In genomic region chr12:120357104-120357503, GRCh38 we compare ENCODE assay signal across 1 cellular context.
TF ChIP-seq lines count a peak whose summit lies in the region.

No MANE protein-coding gene starts in this region.

TF ChIP-seq in SK-N-SH treated with all-trans-retinoic acid at 6 μM for 48 hours, 23 proteins besides CTCF, POLR2A, EP300 and RAD21 (continued from another document):
- TF ChIP-seq, protein P1, sequence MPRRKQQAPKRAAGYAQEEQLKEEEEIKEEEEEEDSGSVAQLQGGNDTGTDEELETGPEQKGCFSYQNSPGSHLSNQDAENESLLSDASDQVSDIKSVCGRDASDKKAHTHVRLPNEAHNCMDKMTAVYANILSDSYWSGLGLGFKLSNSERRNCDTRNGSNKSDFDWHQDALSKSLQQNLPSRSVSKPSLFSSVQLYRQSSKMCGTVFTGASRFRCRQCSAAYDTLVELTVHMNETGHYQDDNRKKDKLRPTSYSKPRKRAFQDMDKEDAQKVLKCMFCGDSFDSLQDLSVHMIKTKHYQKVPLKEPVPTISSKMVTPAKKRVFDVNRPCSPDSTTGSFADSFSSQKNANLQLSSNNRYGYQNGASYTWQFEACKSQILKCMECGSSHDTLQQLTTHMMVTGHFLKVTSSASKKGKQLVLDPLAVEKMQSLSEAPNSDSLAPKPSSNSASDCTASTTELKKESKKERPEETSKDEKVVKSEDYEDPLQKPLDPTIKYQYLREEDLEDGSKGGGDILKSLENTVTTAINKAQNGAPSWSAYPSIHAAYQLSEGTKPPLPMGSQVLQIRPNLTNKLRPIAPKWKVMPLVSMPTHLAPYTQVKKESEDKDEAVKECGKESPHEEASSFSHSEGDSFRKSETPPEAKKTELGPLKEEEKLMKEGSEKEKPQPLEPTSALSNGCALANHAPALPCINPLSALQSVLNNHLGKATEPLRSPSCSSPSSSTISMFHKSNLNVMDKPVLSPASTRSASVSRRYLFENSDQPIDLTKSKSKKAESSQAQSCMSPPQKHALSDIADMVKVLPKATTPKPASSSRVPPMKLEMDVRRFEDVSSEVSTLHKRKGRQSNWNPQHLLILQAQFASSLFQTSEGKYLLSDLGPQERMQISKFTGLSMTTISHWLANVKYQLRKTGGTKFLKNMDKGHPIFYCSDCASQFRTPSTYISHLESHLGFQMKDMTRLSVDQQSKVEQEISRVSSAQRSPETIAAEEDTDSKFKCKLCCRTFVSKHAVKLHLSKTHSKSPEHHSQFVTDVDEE (CRISPR knock-in tag; IDR thresholded peaks at IDR 0.05), result no peak
- no peak for TF ChIP-seq ZNF70 (CRISPR knock-in tag; IDR thresholded peaks at IDR 0.05)
- no peak for TF ChIP-seq ZNF8 (CRISPR knock-in tag; IDR thresholded peaks at IDR 0.05)
- TF ChIP-seq, protein P2, sequence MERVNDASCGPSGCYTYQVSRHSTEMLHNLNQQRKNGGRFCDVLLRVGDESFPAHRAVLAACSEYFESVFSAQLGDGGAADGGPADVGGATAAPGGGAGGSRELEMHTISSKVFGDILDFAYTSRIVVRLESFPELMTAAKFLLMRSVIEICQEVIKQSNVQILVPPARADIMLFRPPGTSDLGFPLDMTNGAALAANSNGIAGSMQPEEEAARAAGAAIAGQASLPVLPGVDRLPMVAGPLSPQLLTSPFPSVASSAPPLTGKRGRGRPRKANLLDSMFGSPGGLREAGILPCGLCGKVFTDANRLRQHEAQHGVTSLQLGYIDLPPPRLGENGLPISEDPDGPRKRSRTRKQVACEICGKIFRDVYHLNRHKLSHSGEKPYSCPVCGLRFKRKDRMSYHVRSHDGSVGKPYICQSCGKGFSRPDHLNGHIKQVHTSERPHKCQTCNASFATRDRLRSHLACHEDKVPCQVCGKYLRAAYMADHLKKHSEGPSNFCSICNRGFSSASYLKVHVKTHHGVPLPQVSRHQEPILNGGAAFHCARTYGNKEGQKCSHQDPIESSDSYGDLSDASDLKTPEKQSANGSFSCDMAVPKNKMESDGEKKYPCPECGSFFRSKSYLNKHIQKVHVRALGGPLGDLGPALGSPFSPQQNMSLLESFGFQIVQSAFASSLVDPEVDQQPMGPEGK (CRISPR knock-in tag; IDR thresholded peaks at IDR 0.05; ENCODE audit: borderline replicate concordance), result no peak
- TF ChIP-seq SNAI2 (CRISPR knock-in tag; IDR thresholded peaks at IDR 0.05), result no peak
- TF ChIP-seq, protein P3, sequence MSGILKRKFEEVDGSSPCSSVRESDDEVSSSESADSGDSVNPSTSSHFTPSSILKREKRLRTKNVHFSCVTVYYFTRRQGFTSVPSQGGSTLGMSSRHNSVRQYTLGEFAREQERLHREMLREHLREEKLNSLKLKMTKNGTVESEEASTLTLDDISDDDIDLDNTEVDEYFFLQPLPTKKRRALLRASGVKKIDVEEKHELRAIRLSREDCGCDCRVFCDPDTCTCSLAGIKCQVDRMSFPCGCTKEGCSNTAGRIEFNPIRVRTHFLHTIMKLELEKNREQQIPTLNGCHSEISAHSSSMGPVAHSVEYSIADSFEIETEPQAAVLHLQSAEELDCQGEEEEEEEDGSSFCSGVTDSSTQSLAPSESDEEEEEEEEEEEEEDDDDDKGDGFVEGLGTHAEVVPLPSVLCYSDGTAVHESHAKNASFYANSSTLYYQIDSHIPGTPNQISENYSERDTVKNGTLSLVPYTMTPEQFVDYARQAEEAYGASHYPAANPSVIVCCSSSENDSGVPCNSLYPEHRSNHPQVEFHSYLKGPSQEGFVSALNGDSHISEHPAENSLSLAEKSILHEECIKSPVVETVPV (CRISPR knock-in tag; IDR thresholded peaks at IDR 0.05), result no peak
- TF ChIP-seq ZFP30 (CRISPR knock-in tag; IDR thresholded peaks at IDR 0.05), result no peak
- no peak for TF ChIP-seq CREB5 (CRISPR knock-in tag; IDR thresholded peaks at IDR 0.05; ENCODE audit: low read depth)
- TF ChIP-seq PPARA (CRISPR knock-in tag; IDR thresholded peaks at IDR 0.05; ENCODE audit: borderline replicate concordance), result no peak
- no peak for TF ChIP-seq GLIS3 (CRISPR knock-in tag; IDR thresholded peaks at IDR 0.05)
- TF ChIP-seq ESRRG (CRISPR knock-in tag; IDR thresholded peaks at IDR 0.05), result no peak
- no peak for TF ChIP-seq ZC3H10 (CRISPR knock-in tag; IDR thresholded peaks at IDR 0.05)
TF ChIP-seq in SK-N-SH treated with all-trans-retinoic acid at 6 μM for 48 hours: peak in this region for 0.
